In genomic region chr2:47656715-47657600, GRCh38 we compare ENCODE assay signal across 1 cellular context.
TF ChIP-seq lines count a peak whose summit lies in the region.

No MANE protein-coding gene starts in this region.

TF ChIP-seq in GM12878, 131 proteins besides CTCF, POLR2A, EP300 and RAD21 (continued from another document):
- TF ChIP-seq RELB (IDR thresholded peaks at IDR 0.05; ENCODE audit: low read depth), result no peak
- TF ChIP-seq CREM (IDR thresholded peaks at IDR 0.05; ENCODE audit: low read depth), result peak; percentile 58; the same call in 1 of the 2 replicates
- peak; percentile 62 for TF ChIP-seq JUNB (IDR thresholded peaks at IDR 0.05)
- peak; percentile 77 for TF ChIP-seq RUNX3 (IDR thresholded peaks at IDR 0.05; ENCODE audit: low read length)
- TF ChIP-seq E2F8 (IDR thresholded peaks at IDR 0.05; ENCODE audit: low read depth, partially characterized antibody), result no peak
- no peak for TF ChIP-seq CEBPB (IDR thresholded peaks at IDR 0.05; ENCODE audit: borderline replicate concordance in 1 of 2, low read depth in 2 of 2, low read length in 2 of 2)
